In the genomic region with DNA sequence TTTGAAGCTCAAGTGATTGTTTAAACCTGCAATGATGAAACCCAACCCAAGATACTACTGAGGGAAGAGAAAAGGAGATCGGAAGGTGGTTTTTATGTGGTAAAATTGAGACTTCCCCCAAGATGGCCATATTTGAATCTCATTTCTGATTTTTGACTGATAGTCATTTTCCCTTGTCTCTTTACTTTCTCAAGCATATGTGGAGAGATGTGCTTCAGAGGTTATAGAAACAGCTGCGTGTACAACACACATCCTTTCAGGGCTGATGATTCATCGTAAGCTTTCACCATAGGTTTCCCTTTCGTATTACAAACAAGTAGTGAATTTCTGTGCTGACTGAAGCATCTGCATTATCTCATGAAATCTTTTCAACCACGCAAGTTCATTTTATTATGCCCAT, we compare ENCODE assay signal across 12 cellular contexts.
DNase-seq lines count a peak whose midpoint lies in the region; ATAC-seq and TF ChIP-seq lines count a peak whose summit lies in the region.
"Had no signal": no experiment of that assay in that cellular context is flagged by ENCODE, and none has a peak within 500 bp of the region (broad histone marks: within the 10 kb centered on the region; RNA-seq: fewer than 3 reads in every experiment).

No MANE protein-coding gene starts in this region.

- peaks cover 0 to 7% (median 2%) of the 10 kb centered on the region in 7 donors for H3K9me3 Mint-ChIP-seq in CD14-positive monocyte
- H3K9me3 Mint-ChIP-seq: type B pancreatic cell had no signal

- TF ChIP-seq CTCF in GM12865 (IDR thresholded peaks at IDR 0.05; ENCODE audit: insufficient read depth, low read depth, low read length, missing control alignments) (no peak), GM20000 (IDR thresholded peaks at IDR 0.05; ENCODE audit: extremely low read depth, missing control alignments) (no peak), astrocyte of the spinal cord (IDR thresholded peaks at IDR 0.05; ENCODE audit: low read depth, low read length) (no peak), left lung (IDR thresholded peaks at IDR 0.05) (no peak), CD14-positive monocyte (IDR thresholded peaks at IDR 0.05) (no peak), adrenal gland (IDR thresholded peaks at IDR 0.05) (no peak)

- H3K36me3 ChIP-seq in left lung, result no peaks in the 10 kb centered on the region
- H3K36me3 ChIP-seq in adrenal gland (replicated peaks in 1 of 2), result no peaks in the 10 kb centered on the region

- no peaks in the 10 kb centered on the region for H3K9me3 ChIP-seq in left lung
- no peaks in the 10 kb centered on the region for H3K9me3 ChIP-seq in adrenal gland (replicated peaks in 1 of 3)

- H3K4me3 ChIP-seq in GM12865 (ENCODE audit: low read depth, low read length) (no peak overlapping the region), astrocyte of the spinal cord (ENCODE audit: low read depth, low read length) (no peak overlapping the region), left lung (no peak overlapping the region), adrenal gland (no peak overlapping the region)
- H3K4me3 ChIP-seq: PC-9 had no signal

- TF ChIP-seq POLR2A in adrenal gland (IDR thresholded peaks at IDR 0.05), result no peak

- in situ Hi-C loops in astrocyte of the spinal cord (cut with HindIII; ENCODE audit: low sequenced_read_pairs), result no loop called here

- H3K4me1 ChIP-seq in left lung, result no peaks in the 10 kb centered on the region
- no peaks in the 10 kb centered on the region for H3K4me1 ChIP-seq in adrenal gland (replicated peaks in 1 of 2)

- no peak overlapping the region for H3K27ac Mint-ChIP-seq in CD14-positive monocyte
- H3K27ac Mint-ChIP-seq: type B pancreatic cell had no signal

- H3K27me3 Mint-ChIP-seq in CD14-positive monocyte (ENCODE audit: low read depth in 3 of 3), result peaks cover 0 to 6% (median 0%) of the 10 kb centered on the region in 3 donors

- intact Hi-C loops in left lung (cut with DNase I), result no loop called here
- intact Hi-C loops in CD14-positive monocyte (cut with micrococcal nuclease), result no loop called here
- intact Hi-C loops in adrenal gland (cut with DNase I), result no loop called here

- H3K4me3 Mint-ChIP-seq in CD14-positive monocyte, result no peak overlapping the region
- H3K4me3 Mint-ChIP-seq: CD4-positive, CD25-positive, alpha-beta regulatory T cell; type B pancreatic cell had no signal

- H3K27ac ChIP-seq in left lung (no peak overlapping the region), adrenal gland (no peak overlapping the region)
- H3K27ac ChIP-seq: PC-9 had no signal

- DNase-seq in GM12865 (ENCODE audit: low read depth), result peak; percentile 89
- DNase-seq in GM20000 (ENCODE audit: low spot score), result peak; percentile 51
- peak; percentile 11 for DNase-seq in astrocyte of the spinal cord (ENCODE audit: low read depth, low spot score)
- DNase-seq in left lung, result no peak
- no peak for DNase-seq in CD14-positive monocyte (ENCODE audit: low spot score)
- DNase-seq in NCI-H1436 treated with DMSO at 0.1 percent for 48 hours (lab: John Stamatoyannopoulos, UW), result no peak
- no peak for DNase-seq in adrenal gland
- DNase-seq: kidney glomerular epithelial cell, PC-9 had no signal

- 71 to 83% (median 79%) methylated on average over 5 of the region's 5 CpGs for WGBS in adrenal gland, 4 donors

- H3K27me3 ChIP-seq in left lung (no peaks in the 10 kb centered on the region), adrenal gland (no peaks in the 10 kb centered on the region)

- no peaks in the 10 kb centered on the region for H3K4me1 Mint-ChIP-seq in CD14-positive monocyte
- H3K4me1 Mint-ChIP-seq: CD4-positive, CD25-positive, alpha-beta regulatory T cell had no signal

- no peaks in the 10 kb centered on the region for H3K36me3 Mint-ChIP-seq in CD14-positive monocyte
- H3K36me3 Mint-ChIP-seq: CD4-positive, CD25-positive, alpha-beta regulatory T cell; type B pancreatic cell had no signal

- ATAC-seq in HG03095 (IDR thresholded peaks at IDR 0.05; ENCODE audit: unreplicated experiment) (peak; percentile 98), left lung (no peak)

Comparison
In these comparisons a context has a peak if more than half of its experiments do, and no peak if none do; other contexts are left out.
1. DNase-seq: peak in GM12865 (single experiment), GM20000 (single experiment) and astrocyte of the spinal cord (single experiment); none in left lung (0 of 2), CD14-positive monocyte (single experiment), NCI-H1436 treated with DMSO at 0.1 percent for 48 hours (single experiment) and adrenal gland (0 of 7).